Comparison of ENCODE assay signal across 22 cellular contexts in the genomic region with DNA sequence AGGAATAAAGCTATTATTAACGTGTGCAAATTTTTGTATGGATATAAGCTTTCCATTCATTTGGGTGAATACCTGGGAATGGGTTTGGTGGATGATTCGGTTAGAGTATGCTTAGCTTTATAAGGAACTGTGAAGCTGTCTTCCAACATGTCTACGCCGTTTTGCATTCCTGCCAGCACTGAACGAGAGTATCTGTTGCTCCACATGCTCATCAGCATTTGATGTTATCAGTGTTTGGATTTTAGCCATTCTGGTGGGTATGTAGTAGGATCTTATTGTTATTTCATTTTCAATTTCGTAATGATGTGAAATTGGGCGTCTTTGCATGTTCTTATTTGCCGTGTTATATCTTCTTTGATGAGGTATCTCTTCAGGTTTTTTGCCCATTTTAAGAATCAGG.
A peak's percentile ranks its signal among the peaks of the same experiment; 100 is the strongest.
DNase-seq lines count a peak whose midpoint lies in the region; ATAC-seq and TF ChIP-seq lines count a peak whose summit lies in the region.
"Had no signal": no experiment of that assay in that cellular context is flagged by ENCODE, and none has a peak within 500 bp of the region (broad histone marks: within the 10 kb centered on the region; RNA-seq: fewer than 3 reads in every experiment).

No MANE protein-coding gene starts in this region.

- TF ChIP-seq CTCF in natural killer cell (IDR thresholded peaks at IDR 0.05) (no peak), omental fat pad (IDR thresholded peaks at IDR 0.05) (no peak)

- DNase-seq in natural killer cell (no peak), immature natural killer cell (no peak), HK-2 (ENCODE audit: unreplicated experiment) (no peak), omental fat pad (ENCODE audit: low spot score) (no peak)
- DNase-seq in natural killer cell treated with Interleukin-12 subunit alpha and Interleukin-12 subunit beta and Interleukin-15 and Interleukin-18, amount 100 ng/mL, for 72 hours (ENCODE audit: low spot score) = no peak
- DNase-seq: C1 segment of cervical spinal cord; Caco-2; CD8-positive, alpha-beta T cell; GOT3; HCEC 1CT; NCI-H1048; NCI-H1417; NCI-H1694; NCI-H2029 treated with DMSO at 0.1 percent for 48 hours; NCI-H2227 treated with DMSO at 0.1 percent for 48 hours; NCI-H526 treated with DMSO at 0.1 percent for 48 hours; Right ventricle myocardium superior; RPMI8226 had no signal

- H3K27me3 Mint-ChIP-seq in natural killer cell (ENCODE audit: low read depth in 2 of 2) (no peaks in the 10 kb centered on the region), immature natural killer cell (ENCODE audit: low read depth in 3 of 3) (peaks cover 0 to 2% (median 1%) of the 10 kb centered on the region in 3 donors)
- H3K27me3 Mint-ChIP-seq in natural killer cell treated with Interleukin-12 subunit alpha and Interleukin-12 subunit beta and Interleukin-15 and Interleukin-18, amount 100 ng/mL, for 72 hours = no peaks in the 10 kb centered on the region
- H3K27me3 Mint-ChIP-seq in activated T-helper 17 cell treated with anti-CD3 and anti-CD28 coated beads, Interleukin-2, amount 50 U/mL, for 72 hours = no peaks in the 10 kb centered on the region
- H3K27me3 Mint-ChIP-seq: IgD-negative memory B cell had no signal

- peak overlapping the region; percentile 39 to 55 for H3K27ac Mint-ChIP-seq in natural killer cell
- no peak overlapping the region for H3K27ac Mint-ChIP-seq in natural killer cell treated with Interleukin-12 subunit alpha and Interleukin-12 subunit beta and Interleukin-15 and Interleukin-18, amount 100 ng/mL, for 72 hours
- peak overlapping the region; percentile 64 for H3K27ac Mint-ChIP-seq in activated T-helper 17 cell treated with anti-CD3 and anti-CD28 coated beads, Interleukin-2, amount 50 U/mL, for 72 hours
- peak overlapping the region in 4 of 6 donors; percentile 2 to 67 (median 54) for H3K27ac Mint-ChIP-seq in immature natural killer cell
- H3K27ac Mint-ChIP-seq: CD8-positive, alpha-beta T cell; IgD-negative memory B cell had no signal

- H3K4me1 Mint-ChIP-seq in natural killer cell (peaks cover 57 to 63% of the 10 kb centered on the region in 2 donors), immature natural killer cell (peaks cover 27 to 37% of the 10 kb centered on the region in 2 donors)
- peaks cover 9 to 38% of the 10 kb centered on the region in 2 donors for H3K4me1 Mint-ChIP-seq in natural killer cell treated with Interleukin-12 subunit alpha and Interleukin-12 subunit beta and Interleukin-15 and Interleukin-18, amount 100 ng/mL, for 72 hours (ENCODE audit: low read depth in 2 of 2)
- peaks cover 10% of the 10 kb centered on the region for H3K4me1 Mint-ChIP-seq in activated T-helper 17 cell treated with anti-CD3 and anti-CD28 coated beads, Interleukin-2, amount 50 U/mL, for 72 hours

- ATAC-seq in natural killer cell = no peak
- no peak for ATAC-seq in natural killer cell treated with Interleukin-12 subunit alpha and Interleukin-12 subunit beta and Interleukin-15 and Interleukin-18, amount 100 ng/mL, for 72 hours
- no peak for ATAC-seq in activated T-helper 17 cell treated with anti-CD3 and anti-CD28 coated beads, Interleukin-2, amount 50 U/mL, for 72 hours (replicated peaks)
- no peak for ATAC-seq in GM21367 (IDR thresholded peaks at IDR 0.05; ENCODE audit: unreplicated experiment)
- ATAC-seq in omental fat pad (ENCODE audit: low FRiP score) = no peak
- ATAC-seq: CD8-positive, alpha-beta T cell; GM12878 had no signal

- H3K36me3 Mint-ChIP-seq in natural killer cell = no peaks in the 10 kb centered on the region
- H3K36me3 Mint-ChIP-seq in natural killer cell treated with Interleukin-12 subunit alpha and Interleukin-12 subunit beta and Interleukin-15 and Interleukin-18, amount 100 ng/mL, for 72 hours = peaks cover 7% of the 10 kb centered on the region
- peaks cover 18% of the 10 kb centered on the region for H3K36me3 Mint-ChIP-seq in activated T-helper 17 cell treated with anti-CD3 and anti-CD28 coated beads, Interleukin-2, amount 50 U/mL, for 72 hours (ENCODE audit: low read depth)
- peaks cover 0 to 19% (median 11%) of the 10 kb centered on the region in 3 donors for H3K36me3 Mint-ChIP-seq in immature natural killer cell

- intact Hi-C loops in natural killer cell (cut with micrococcal nuclease) = no loop called here

- H3K9me3 Mint-ChIP-seq in natural killer cell (no peaks in the 10 kb centered on the region), immature natural killer cell (no peaks in the 10 kb centered on the region)
- H3K9me3 Mint-ChIP-seq in natural killer cell treated with Interleukin-12 subunit alpha and Interleukin-12 subunit beta and Interleukin-15 and Interleukin-18, amount 100 ng/mL, for 72 hours = no peaks in the 10 kb centered on the region
- no peaks in the 10 kb centered on the region for H3K9me3 Mint-ChIP-seq in activated T-helper 17 cell treated with anti-CD3 and anti-CD28 coated beads, Interleukin-2, amount 50 U/mL, for 72 hours
- H3K9me3 Mint-ChIP-seq: CD8-positive, alpha-beta T cell; IgD-negative memory B cell had no signal

- H3K4me3 Mint-ChIP-seq in natural killer cell = no peak overlapping the region
- H3K4me3 Mint-ChIP-seq in natural killer cell treated with Interleukin-12 subunit alpha and Interleukin-12 subunit beta and Interleukin-15 and Interleukin-18, amount 100 ng/mL, for 72 hours = no peak overlapping the region
- H3K4me3 Mint-ChIP-seq in activated T-helper 17 cell treated with anti-CD3 and anti-CD28 coated beads, Interleukin-2, amount 50 U/mL, for 72 hours = no peak overlapping the region
- H3K4me3 Mint-ChIP-seq in immature natural killer cell = peak overlapping the region in 3 of 5 donors; percentile 11 to 71 (median 38)
- H3K4me3 Mint-ChIP-seq: CD8-positive, alpha-beta T cell; IgD-negative memory B cell had no signal

Comparison
In these comparisons a context has a peak if more than half of its experiments do, and no peak if none do; other contexts are left out.
1. H3K27ac Mint-ChIP-seq: peak in natural killer cell (2 of 2), activated T-helper 17 cell treated with anti-CD3 and anti-CD28 coated beads, Interleukin-2, amount 50 U/mL, for 72 hours (single experiment) and immature natural killer cell (4 of 6); none in natural killer cell treated with Interleukin-12 subunit alpha and Interleukin-12 subunit beta and Interleukin-15 and Interleukin-18, amount 100 ng/mL, for 72 hours (0 of 2).
2. H3K4me3 Mint-ChIP-seq: peak in immature natural killer cell (3 of 5); none in natural killer cell (single experiment), natural killer cell treated with Interleukin-12 subunit alpha and Interleukin-12 subunit beta and Interleukin-15 and Interleukin-18, amount 100 ng/mL, for 72 hours (single experiment) and activated T-helper 17 cell treated with anti-CD3 and anti-CD28 coated beads, Interleukin-2, amount 50 U/mL, for 72 hours (single experiment).